ENCODE assay signal across 23 cellular contexts in the genomic region with DNA sequence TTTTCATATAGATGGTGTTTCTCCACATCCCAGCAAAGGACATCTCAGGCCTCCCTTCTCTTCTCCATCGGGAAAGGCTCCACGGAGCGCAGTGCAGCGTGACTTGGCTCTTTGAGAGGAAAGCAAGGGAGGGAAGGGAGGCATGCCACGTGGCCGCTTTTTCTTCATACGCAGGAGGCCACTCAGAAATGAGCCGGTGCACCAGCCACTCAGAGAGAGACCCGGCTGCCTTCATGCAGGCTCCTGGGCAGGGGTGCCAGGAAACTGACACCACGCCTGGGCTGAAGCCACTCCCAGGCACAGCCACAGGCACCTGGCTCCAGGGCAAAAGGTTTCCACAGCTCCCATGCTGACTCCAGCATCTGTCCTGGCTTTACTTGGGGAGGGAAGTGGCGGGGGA. TPM values are rescaled to one million over a fixed set of nuclear protein-coding genes. Genes with fewer than 3 reads are reported as not detected.
DNase-seq lines count a peak whose midpoint lies in the region; ATAC-seq, FAIRE-seq and TF ChIP-seq lines count a peak whose summit lies in the region.
"Had no signal": no experiment of that assay in that cellular context is flagged by ENCODE, and none has a peak within 500 bp of the region (broad histone marks: within the 10 kb centered on the region; RNA-seq: fewer than 3 reads in every experiment).

No MANE protein-coding gene starts in this region.

- no peak overlapping the region for H2BK5ac ChIP-seq in H1 (ENCODE audit: low read depth, low read length)

- H3K9me3 ChIP-seq in H1 (ENCODE audit: insufficient read depth in 2 of 2, low read depth in 1 of 2, low read length in 1 of 2) (peaks cover 3 to 5% of the 10 kb centered on the region in 2 experiments; a peak in 2 of 4 replicates), psoas muscle (no peaks in the 10 kb centered on the region), PC-9 (ENCODE audit: insufficient read depth, low read depth) (no peaks in the 10 kb centered on the region), pancreas (no peaks in the 10 kb centered on the region)
- H3K9me3 ChIP-seq: Peyer's patch, SJCRH30 had no signal

- H3K23ac ChIP-seq in H1 (ENCODE audit: insufficient read length): no peak overlapping the region

- no peaks in the 10 kb centered on the region for H3K79me2 ChIP-seq in GM23338 (replicated peaks; ENCODE audit: insufficient read depth)
- no peaks in the 10 kb centered on the region for H3K79me2 ChIP-seq in H1 (ENCODE audit: control insufficient read depth in 1 of 2, insufficient read depth in 2 of 2, low read length in 2 of 2)
- H3K79me2 ChIP-seq in PC-9 (ENCODE audit: low read depth): no peaks in the 10 kb centered on the region

- 76% methylated on average over 9 of the region's 11 CpGs; no CpG with 5 or more reads in 1 of the 2 experiments for WGBS in H1 (ENCODE audit: extremely low coverage in 1 of 2, insufficient coverage in 1 of 2, insufficient read length in 1 of 2, insufficient replicate concordance in 2 of 2, low coverage in 1 of 2, low lambda C conversion rate in 2 of 2, missing lambda C conversion rate in 1 of 2), 2 experiments
- WGBS in psoas muscle, 3 donors: 26 to 32% (median 28%) methylated on average over 8 to 11 of the region's 11 CpGs
- 57 to 69% methylated on average over 11 of the region's 11 CpGs for WGBS in pancreas, 2 donors

- peak; percentile 63; the same call in 2 of the 3 replicates for ATAC-seq in GM23338
- peak; percentile 88 to 95 (median 94) for ATAC-seq in psoas muscle
- ATAC-seq in GM21576 (IDR thresholded peaks at IDR 0.05; ENCODE audit: unreplicated experiment): no peak
- ATAC-seq in pancreas: no peak
- ATAC-seq: HCT116 had no signal

- no peak for TF ChIP-seq RAD21 in H1 (IDR thresholded peaks at IDR 0.05 in 1 of 2, conservative IDR thresholded peaks at IDR 0.05 in 1 of 2; ENCODE audit: low read depth in 2 of 2, low read length in 2 of 2)

- no peak overlapping the region for H4K91ac ChIP-seq in H1 (replicated peaks; ENCODE audit: insufficient read length, low read length)

- H4K5ac ChIP-seq in H1 (ENCODE audit: insufficient read length, low read depth, low read length): no peak overlapping the region

- H3K4me3 ChIP-seq in GM23338: no peak overlapping the region
- no peak overlapping the region for H3K4me3 ChIP-seq in H1 (ENCODE audit: extremely low read depth in 1 of 4, insufficient read depth in 2 of 4, low read depth in 3 of 4, low read length in 4 of 4)
- H3K4me3 ChIP-seq in psoas muscle: no peak overlapping the region
- no peak overlapping the region for H3K4me3 ChIP-seq in PC-9
- no peak overlapping the region for H3K4me3 ChIP-seq in pancreas
- H3K4me3 ChIP-seq: Peyer's patch, SJCRH30 had no signal

- H3K9me3 Mint-ChIP-seq in GM23338: peaks cover 6% of the 10 kb centered on the region
- H3K9me3 Mint-ChIP-seq: CD4-positive, CD25-positive, alpha-beta regulatory T cell had no signal

- H3K27ac ChIP-seq in GM23338 (ENCODE audit: low read depth) (no peak overlapping the region), H1 (ENCODE audit: low read depth, low read length) (no peak overlapping the region), psoas muscle (peak overlapping the region; percentile 25), PC-9 (no peak overlapping the region), pancreas (no peak overlapping the region)
- H3K27ac ChIP-seq: Peyer's patch, SJCRH30 had no signal

- H3K36me3 ChIP-seq in GM23338 (ENCODE audit: insufficient read depth) (no peaks in the 10 kb centered on the region), H1 (ENCODE audit: control insufficient read depth in 2 of 4, insufficient read depth in 4 of 4, low read length in 3 of 4) (no peaks in the 10 kb centered on the region), psoas muscle (ENCODE audit: insufficient read depth in 1 of 2, low read depth in 1 of 2) (no peaks in the 10 kb centered on the region), PC-9 (ENCODE audit: low read depth) (no peaks in the 10 kb centered on the region), pancreas (no peaks in the 10 kb centered on the region)
- H3K36me3 ChIP-seq: Peyer's patch, SJCRH30 had no signal

- H3K4me2 ChIP-seq in GM23338: no peak overlapping the region
- H3K4me2 ChIP-seq in H1 (ENCODE audit: insufficient read depth in 1 of 2, low read depth in 2 of 2, low read length in 2 of 2): no peak overlapping the region
- H3K4me2 ChIP-seq in PC-9: no peak overlapping the region

- H3K23me2 ChIP-seq in H1 (ENCODE audit: low read depth, low read length): 0 out of 2 replicates have a peak, but pooled peaks cover 2% of the 10 kb centered on the region

- H2BK12ac ChIP-seq in H1 (ENCODE audit: low read depth, low read length): no peak overlapping the region

- H3K56ac ChIP-seq in H1 (replicated peaks; ENCODE audit: insufficient read length, low read depth, low read length): no peak overlapping the region

- TF ChIP-seq CTCF in GM23338 (conservative IDR thresholded peaks at IDR 0.05; ENCODE audit: low read depth in 2 of 2): no peak
- no peak for TF ChIP-seq CTCF in H1 (IDR thresholded peaks at IDR 0.05; ENCODE audit: control extremely low read depth in 1 of 3, insufficient read depth in 1 of 3, low read depth in 1 of 3, low read length in 3 of 3)
- no peak for TF ChIP-seq CTCF in psoas muscle (IDR thresholded peaks at IDR 0.05)
- no peak for TF ChIP-seq CTCF in PC-9 (conservative IDR thresholded peaks at IDR 0.05)
- no peak for TF ChIP-seq CTCF in pancreas (IDR thresholded peaks at IDR 0.05)

- POLR2A ChIA-PET in H1 (lab: Charles Lee; ENCODE audit: partially characterized antibody) (interaction anchor here (0.8 kb wide), 1 partner anchor 249 kb away, joined by 3 read pairs; the partner anchor contains the start of genes KATNAL2 and PIAS2), PC-9 (lab: Charles Lee; ENCODE audit: unreplicated experiment) (no interaction called here)

- peaks cover 26% of the 10 kb centered on the region for H3K4me1 Mint-ChIP-seq in GM23338

- no peaks in the 10 kb centered on the region for H3K27me3 Mint-ChIP-seq in GM23338 (ENCODE audit: insufficient read depth, low read depth, poor library complexity)

- H3K27me3 ChIP-seq in GM23338 (ENCODE audit: insufficient read depth) (no peaks in the 10 kb centered on the region), H1 (replicated peaks in 1 of 4; ENCODE audit: control insufficient read depth in 3 of 4, extremely low read depth in 1 of 4, insufficient read depth in 3 of 4, low read length in 3 of 4) (no peaks in the 10 kb centered on the region; a peak in 1 of 7 replicates), psoas muscle (ENCODE audit: insufficient read depth in 3 of 3, low read length in 2 of 3) (no peaks in the 10 kb centered on the region), PC-9 (ENCODE audit: insufficient read depth, low read depth) (peaks cover 44% of the 10 kb centered on the region; the same call in 1 of the 2 replicates), pancreas (no peaks in the 10 kb centered on the region)
- H3K27me3 ChIP-seq: Peyer's patch, SJCRH30 had no signal

- no peak overlapping the region for H4K8ac ChIP-seq in H1 (ENCODE audit: extremely low read depth, insufficient read depth, low read length)

- no peaks in the 10 kb centered on the region for H3F3A ChIP-seq in GM23338 (replicated peaks; ENCODE audit: low read depth)
- H3F3A ChIP-seq in PC-9 (ENCODE audit: insufficient read depth, low read depth): no peaks in the 10 kb centered on the region

- H2AK5ac ChIP-seq in H1 (ENCODE audit: low read depth, low read length): no peak overlapping the region

- no peak overlapping the region for H3K27ac Mint-ChIP-seq in GM23338
- H3K27ac Mint-ChIP-seq: CD4-positive, CD25-positive, alpha-beta regulatory T cell had no signal

- H3K79me1 ChIP-seq in H1 (ENCODE audit: low read depth, low read length): no peaks in the 10 kb centered on the region; the same call in 1 of the 2 replicates

- TF ChIP-seq POLR2A in H1 (IDR thresholded peaks at IDR 0.05; ENCODE audit: control extremely low read depth in 1 of 2, low read depth in 2 of 2, low read length in 2 of 2): no peak

- no TSS peak for BruUV-seq in PC-9 (replicated peaks; lab: Mats Ljungman, UMichigan)

- H3K4me1 ChIP-seq in GM23338 (ENCODE audit: insufficient read depth): peaks cover 18% of the 10 kb centered on the region
- H3K4me1 ChIP-seq in H1 (replicated peaks in 1 of 4; ENCODE audit: control insufficient read depth in 3 of 4, insufficient read depth in 4 of 4, low read length in 3 of 4): peaks cover 0 to 4% (median under 1%) of the 10 kb centered on the region in 4 experiments; a peak in 4 of 7 replicates
- peaks cover 6% of the 10 kb centered on the region for H3K4me1 ChIP-seq in psoas muscle
- no peaks in the 10 kb centered on the region for H3K4me1 ChIP-seq in PC-9 (replicated peaks; ENCODE audit: insufficient read depth)
- H3K4me1 ChIP-seq in pancreas: no peaks in the 10 kb centered on the region
- H3K4me1 ChIP-seq: Peyer's patch, SJCRH30 had no signal

- TF ChIP-seq EP300 in H1 (IDR thresholded peaks at IDR 0.05; ENCODE audit: borderline replicate concordance in 1 of 2, low read depth in 2 of 2, low read length in 2 of 2): no peak

- H2BK15ac ChIP-seq in H1 (ENCODE audit: low read length): no peak overlapping the region

- DNase-seq in Ammon's horn (ENCODE audit: low spot score) (peak; percentile 22), GM23338 (ENCODE audit: low spot score) (peak; percentile 17), H1 (ENCODE audit: low read depth in 1 of 2, low spot score in 2 of 2) (no peak), psoas muscle (peak; percentile 27 to 75), PC-9 (no peak), pancreas (no peak)
- DNase-seq: CD4-positive, CD25-positive, alpha-beta regulatory T cell; COR-L47; DND-41; GOT3; KG1; NCI-H1092 treated with DMSO at 0.1 percent for 48 hours; NCI-H1436 treated with DMSO at 0.1 percent for 48 hours; NCI-H2029; NCI-H446 treated with DMSO at 0.1 percent for 48 hours; NCI-H526 treated with DMSO at 0.1 percent for 48 hours; Peyer's patch; SJCRH30 had no signal

- H2BK120ac ChIP-seq in H1 (replicated peaks; ENCODE audit: low read depth, low read length): no peak overlapping the region

- no peaks in the 10 kb centered on the region for H3K9me2 ChIP-seq in GM23338 (ENCODE audit: insufficient read depth)
- H3K9me2 ChIP-seq in PC-9 (ENCODE audit: insufficient read depth): no peaks in the 10 kb centered on the region

- H3K14ac ChIP-seq in H1 (ENCODE audit: insufficient read length): no peak overlapping the region

- no peaks in the 10 kb centered on the region for H4K20me1 ChIP-seq in GM23338 (replicated peaks; ENCODE audit: insufficient read depth)
- no peaks in the 10 kb centered on the region for H4K20me1 ChIP-seq in H1 (replicated peaks in 1 of 2; ENCODE audit: control insufficient read depth in 1 of 2, insufficient read depth in 2 of 2, low read length in 2 of 2)
- H4K20me1 ChIP-seq in PC-9 (ENCODE audit: insufficient read depth): no peaks in the 10 kb centered on the region

- H3K4ac ChIP-seq in H1 (replicated peaks; ENCODE audit: insufficient read length, low read depth, low read length): no peak overlapping the region

- no peak for FAIRE-seq in H1 (lab: Jason Lieb, UNC)
- FAIRE-seq in pancreas (lab: Jason Lieb, UNC): no peak
- FAIRE-seq: GM12891, HTR-8/SVneo had no signal

- peak overlapping the region; percentile 76; the same call in 1 of the 2 replicates for H2AFZ ChIP-seq in GM23338
- H2AFZ ChIP-seq in H1 (ENCODE audit: low read length): 0 out of 2 replicates have a peak overlapping the region, but pooled peaks have one; percentile 6
- no peak overlapping the region for H2AFZ ChIP-seq in PC-9

- CTCF ChIA-PET in H1 (lab: Charles Lee; ENCODE audit: partially characterized antibody) (interaction anchor here (0.9 to 2.6 kb wide), 4 partner anchors 8 to 89 kb away, joined by 3 to 24 read pairs (median 4); partner anchors contain the start of genes LOXHD1 and ST8SIA5), PC-9 (lab: Charles Lee) (no interaction called here)

- no peak overlapping the region for H2BK20ac ChIP-seq in H1 (ENCODE audit: low read length)

- no peak overlapping the region for H3K9ac ChIP-seq in H1 (replicated peaks in 1 of 4; ENCODE audit: extremely low read depth in 1 of 4, low read depth in 3 of 4, low read length in 3 of 4)

- peaks cover 3% of the 10 kb centered on the region; the same call in 1 of the 3 replicates for H3K36me3 Mint-ChIP-seq in GM23338 (ENCODE audit: low read depth)
- H3K36me3 Mint-ChIP-seq: CD4-positive, CD25-positive, alpha-beta regulatory T cell had no signal

- intact Hi-C loops in psoas muscle (cut with DNase I): no loop called here
- intact Hi-C loops in PC-9 (cut with micrococcal nuclease; ENCODE audit: unreplicated experiment): no loop called here
- intact Hi-C loops in pancreas (cut with DNase I): no loop called here

- H3K4me3 Mint-ChIP-seq in GM23338: no peak overlapping the region
- H3K4me3 Mint-ChIP-seq: CD4-positive, CD25-positive, alpha-beta regulatory T cell had no signal

- no peak overlapping the region for H3K18ac ChIP-seq in H1 (ENCODE audit: extremely low read depth, low read length)

RNA-seq across cellular contexts. Expression of gene LOXHD1, which starts 11.1 kb away (rescaled TPM):
- 0.16 and 0.17 TPM in 2 replicates for total RNA-seq in GM23338 (2014; rRNA removed; shearing (Covaris generic))
- 0.23 TPM in 1 of 2 replicates, not detected in the other for polyA plus RNA-seq in GM23338 (2016; fragmentation: Nextera tagmentation; extraction: Ambion mirVana)
- not detected in 2 replicates for total RNA-seq in H1 (2021; fragmentation: NEBNext Ultra II Directional; extraction: Animal tissue kit (Norgen Biotek cat#: 25700))
- polyA plus RNA-seq in H1 (2011; rRNA removed): 0.02 and 0.03 TPM in 2 replicates
- polyA plus RNA-seq in H1 (2011; cell fraction: cytosol; rRNA removed): 0.14 TPM
- polyA plus RNA-seq in H1 (2011; cell fraction: nucleus; rRNA removed): 0.14 TPM
- 0.08 to 0.09 TPM in 2 of 4 replicates, not detected in the others for polyA plus RNA-seq in H1 (2012, experiment 1 of 2)
- not detected for polyA plus RNA-seq in H1 (2012, experiment 2 of 2)
- polyA plus RNA-seq in H1 (2013, experiment 1 of 2): 0.04 TPM
- polyA plus RNA-seq in H1 (2013, experiment 2 of 2): 0.06 TPM
- 0.06 and 0.15 TPM in 2 replicates for polyA minus RNA-seq in H1 (2011; rRNA and poly(A)+ RNA removed)
- polyA minus RNA-seq in H1 (2011; cell fraction: cytosol; rRNA and poly(A)+ RNA removed): 0.15 TPM
- polyA minus RNA-seq in H1 (2011; cell fraction: nucleus; rRNA and poly(A)+ RNA removed): 0.20 TPM
- total RNA-seq in psoas muscle: under 1 TPM; 0.11 to 0.34 (median 0.12) TPM
- polyA plus RNA-seq in psoas muscle: under 1 TPM in 2 of 3 donors, not detected in 1; 0.06 to 0.30 TPM
- total RNA-seq in PC-9 (2021): not detected in 2 replicates
- under 1 TPM in 4 of 6 donors, not detected in 2; 0.12 to 0.16 (median 0.15) TPM for total RNA-seq in pancreas
- polyA plus RNA-seq in pancreas: under 1 TPM; 0.12 to 0.46 TPM
- total RNA-seq: CD4-positive, CD25-positive, alpha-beta regulatory T cell; SJCRH30 had no signal
- polyA plus RNA-seq: BJ; CD4-positive, CD25-positive, alpha-beta regulatory T cell had no signal

Comparison
In these comparisons a context has a peak if more than half of its experiments do, and no peak if none do; other contexts are left out.
1. DNase-seq: peak in Ammon's horn (single experiment), GM23338 (single experiment) and psoas muscle (2 of 2); none in H1 (0 of 2), PC-9 (0 of 2) and pancreas (0 of 6).
2. ATAC-seq: peak in GM23338 (single experiment) and psoas muscle (4 of 4); none in GM21576 (single experiment) and pancreas (0 of 4).